Comparison of ENCODE assay signal across 17 cellular contexts in genomic region chr1:112536561-112536960, GRCh38.
"Had no signal": no experiment of that assay in that cellular context is flagged by ENCODE, and none has a peak within 500 bp of the region (broad histone marks: within the 10 kb centered on the region; RNA-seq: fewer than 3 reads in every experiment).

No MANE protein-coding gene starts in this region.

- H3K27me3 ChIP-seq: esophagus muscularis mucosa, upper lobe of right lung had no signal

- FAIRE-seq: colon had no signal

- H3K27ac Mint-ChIP-seq: activated naive CD4-positive, alpha-beta T cell treated with anti-CD3 and anti-CD28 coated beads, Interleukin-2, amount 50 U/mL, for 72 hours; naive thymus-derived CD8-positive, alpha-beta T cell; stimulated activated naive CD8-positive, alpha-beta T cell treated with anti-CD3 and anti-CD28 coated beads, Interleukin-15, Interleukin-2, amounts not matched to agents 100 ng/mL and 50 ng/mL, for 24 hours had no signal

- H3K27ac ChIP-seq: esophagus muscularis mucosa, lower lobe of right lung, psoas muscle, upper lobe of right lung had no signal

- H3K36me3 Mint-ChIP-seq: activated naive CD4-positive, alpha-beta T cell treated with anti-CD3 and anti-CD28 coated beads, Interleukin-2, amount 50 U/mL, for 72 hours had no signal

- H3K4me1 Mint-ChIP-seq: naive thymus-derived CD8-positive, alpha-beta T cell had no signal

- H3K9me3 ChIP-seq: esophagus muscularis mucosa, lower lobe of right lung, psoas muscle, upper lobe of right lung had no signal

- H3K4me1 ChIP-seq: lower lobe of right lung, psoas muscle, upper lobe of right lung had no signal

- H3K4me3 Mint-ChIP-seq: naive thymus-derived CD8-positive, alpha-beta T cell; stimulated activated naive CD8-positive, alpha-beta T cell treated with anti-CD3 and anti-CD28 coated beads, Interleukin-15, Interleukin-2, amounts not matched to agents 100 ng/mL and 50 ng/mL, for 24 hours had no signal

- ATAC-seq: activated naive CD4-positive, alpha-beta T cell treated with anti-CD3 and anti-CD28 coated beads, Interleukin-2, amount 50 U/mL, for 72 hours; lower lobe of right lung; naive thymus-derived CD8-positive, alpha-beta T cell; psoas muscle; sciatic nerve; upper lobe of right lung had no signal

- DNase-seq: activated CD4-positive, alpha-beta T cell treated with anti-CD3 and anti-CD28 coated beads, Interleukin-2, amount 50 U/mL, for 4 hours; activated CD4-positive, CD25-positive, alpha-beta regulatory T cell treated with anti-CD3 and anti-CD28 coated beads, Interleukin-2, amount 50 U/mL, for 72 hours; activated T-cell treated with anti-CD3 and anti-CD28 coated beads, Interleukin-2, amount 50 U/mL, for 1 hour; amygdala; lower lobe of right lung; naive thymus-derived CD8-positive, alpha-beta T cell; nucleus accumbens; psoas muscle; stimulated activated CD4-positive, alpha-beta T cell treated with anti-CD3 and anti-CD28 coated beads, Interleukin-12 subunit alpha, Interleukin-12 subunit beta, amount 100 ng/mL, for 4 hours; stimulated activated CD4-positive, alpha-beta T cell treated with anti-CD3 and anti-CD28 coated beads, Interleukin-4, amount 100 ng/mL, for 1 hour; stimulated activated CD8-positive, alpha-beta memory T cell treated with anti-CD3 and anti-CD28 coated beads, Interleukin-4, amount 100 ng/mL, for 48 hours; upper lobe of right lung had no signal

- H3K4me3 ChIP-seq: esophagus muscularis mucosa, lower lobe of right lung, psoas muscle, upper lobe of right lung had no signal

- H3K27me3 Mint-ChIP-seq: naive thymus-derived CD8-positive, alpha-beta T cell; stimulated activated naive CD8-positive, alpha-beta T cell treated with anti-CD3 and anti-CD28 coated beads, Interleukin-15, Interleukin-2, amounts not matched to agents 100 ng/mL and 50 ng/mL, for 24 hours had no signal

- H3K9me3 Mint-ChIP-seq: activated naive CD4-positive, alpha-beta T cell treated with anti-CD3 and anti-CD28 coated beads, Interleukin-2, amount 50 U/mL, for 72 hours; naive thymus-derived CD8-positive, alpha-beta T cell; stimulated activated naive CD8-positive, alpha-beta T cell treated with anti-CD3 and anti-CD28 coated beads, Interleukin-15, Interleukin-2, amounts not matched to agents 100 ng/mL and 50 ng/mL, for 24 hours had no signal
